Comparison of ENCODE assay signal across 8 cellular contexts in the genomic region with DNA sequence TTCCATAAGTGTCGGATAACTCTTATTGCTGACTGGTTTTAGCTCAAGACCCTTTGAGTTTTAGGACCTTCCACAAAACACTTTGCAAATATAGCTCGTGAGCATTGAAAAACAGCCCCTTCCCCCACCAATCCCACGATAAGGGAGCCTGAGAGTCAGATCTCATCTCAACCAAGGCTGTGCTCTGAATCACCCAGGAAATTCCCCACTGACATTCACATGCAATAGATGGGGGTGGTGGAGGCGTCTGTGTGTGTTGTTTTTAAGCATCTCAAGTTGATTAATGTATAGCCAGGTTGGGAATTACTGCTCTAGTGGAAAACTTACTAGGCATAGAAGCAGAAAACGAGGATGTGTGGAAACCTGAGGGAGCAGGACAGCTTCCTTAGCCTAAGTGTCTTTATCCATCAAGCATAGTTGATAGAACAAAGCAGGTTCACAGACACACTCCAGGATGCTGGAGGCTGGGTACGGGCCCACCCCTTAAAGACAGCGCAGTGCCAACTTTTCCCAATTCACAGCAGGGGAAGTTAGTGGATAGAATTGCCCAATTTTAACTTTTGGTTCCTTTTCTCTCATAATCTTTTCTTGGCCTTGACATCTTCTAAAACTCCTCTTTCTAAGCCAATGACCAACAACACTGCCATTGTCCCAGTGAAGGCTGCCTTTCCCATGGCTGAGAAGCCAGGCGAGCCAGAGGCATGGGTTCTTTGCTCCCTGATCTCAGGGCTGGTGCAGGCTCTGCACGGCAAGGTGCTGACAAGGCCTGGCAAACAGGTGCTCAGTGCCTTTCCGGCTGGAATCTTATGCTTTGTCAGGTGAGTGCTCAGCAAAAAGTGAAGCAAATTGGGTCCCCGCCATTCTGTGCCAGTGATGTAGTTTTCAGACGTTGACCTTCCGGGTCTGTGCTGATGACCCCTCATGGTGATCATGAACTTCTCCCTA.
DNase-seq lines count a peak whose midpoint lies in the region; ATAC-seq and TF ChIP-seq lines count a peak whose summit lies in the region.

No MANE protein-coding gene starts in this region.

- no peaks in the 10 kb centered on the region for H3K27me3 ChIP-seq in Panc1 (ENCODE audit: control insufficient read depth, insufficient read depth, low read length)

- H3K27ac ChIP-seq in C4-2B (peak overlapping the region; percentile 60), Panc1 (ENCODE audit: low read length) (no peak overlapping the region)

- no peak overlapping the region for H3K4me3 ChIP-seq in Panc1 (ENCODE audit: low read depth in 2 of 2, low read length in 2 of 2)
- H3K4me3 ChIP-seq in fibroblast of the aortic adventitia (ENCODE audit: low read depth, low read length), result no peak overlapping the region

- POLR2A ChIA-PET in Panc1 (lab: Charles Lee), result no interaction called here

- no peak for TF ChIP-seq POLR2A in erythroblast (IDR thresholded peaks at IDR 0.05; ENCODE audit: low read length)

- in situ Hi-C loops in Panc1 (cut with HindIII; ENCODE audit: low pct_unique_long_range_greater_than_20kb, low sequenced_read_pairs), result no loop called here

- intact Hi-C loops in Panc1 (cut with micrococcal nuclease; ENCODE audit: unreplicated experiment), result no loop called here

- H3K4me1 ChIP-seq in Panc1 (ENCODE audit: control insufficient read depth, insufficient read depth, low read length), result peaks cover 8% of the 10 kb centered on the region

- TF ChIP-seq CTCF in C4-2B (conservative IDR thresholded peaks at IDR 0.05), result no peak
- TF ChIP-seq CTCF in Panc1 (IDR thresholded peaks at IDR 0.05), result no peak
- TF ChIP-seq CTCF in fibroblast of the aortic adventitia (IDR thresholded peaks at IDR 0.05; ENCODE audit: insufficient read depth, low read length), result no peak

- no peaks in the 10 kb centered on the region for H3K36me3 ChIP-seq in Panc1 (ENCODE audit: control insufficient read depth, insufficient read depth, low read length)

- no TSS peak for BruUV-seq in Panc1 (replicated peaks; lab: Mats Ljungman, UMichigan)

- peaks cover 5% of the 10 kb centered on the region; the same call in 1 of the 2 replicates for H3K9me3 ChIP-seq in Panc1 (ENCODE audit: control insufficient read depth, insufficient read depth, low read depth, low read length)

- no peak for DNase-seq in Panc1 (ENCODE audit: low read depth, low spot score)
- DNase-seq in fibroblast of the aortic adventitia (ENCODE audit: low read depth), result peak; percentile 74
- no peak for DNase-seq in erythroblast (lab: John Stamatoyannopoulos, UW)
- no peak for DNase-seq in SW 1271 (lab: John Stamatoyannopoulos, UW)
- no peak for DNase-seq in NCI-H748 (lab: John Stamatoyannopoulos, UW; ENCODE audit: unreplicated experiment)

- CTCF ChIA-PET in Panc1 (lab: Charles Lee), result interaction anchor here (0.6 kb wide), 1 partner anchor 9 kb away, joined by 3 read pairs; no protein-coding TSS in a partner anchor

- ATAC-seq in GM21390 (IDR thresholded peaks at IDR 0.05; ENCODE audit: unreplicated experiment) (peak; percentile 52), Panc1 (0 out of 2 replicates have a peak, but pooled peaks have one; percentile 17), SK-N-SH treated with all-trans-retinoic acid at 6 μM for 48 hours (no peak)

TF ChIP-seq in SK-N-SH treated with all-trans-retinoic acid at 6 μM for 48 hours, 23 proteins besides CTCF, POLR2A, EP300 and RAD21:
- no peak for TF ChIP-seq ZNF565 (CRISPR knock-in tag; conservative IDR thresholded peaks at IDR 0.05; ENCODE audit: low read depth)
- TF ChIP-seq ZNF70 (CRISPR knock-in tag; IDR thresholded peaks at IDR 0.05), result no peak
- TF ChIP-seq ISL1 (CRISPR knock-in tag; IDR thresholded peaks at IDR 0.05), result no peak
